Comparison of ENCODE assay signal across 1 cellular context in genomic region chr12:108690799-108691153, GRCh38.
TF ChIP-seq lines count a peak whose summit lies in the region.

No MANE protein-coding gene starts in this region.

TF ChIP-seq in HepG2, 621 proteins besides CTCF, POLR2A, EP300 and RAD21:
- TF ChIP-seq, protein P1, sequence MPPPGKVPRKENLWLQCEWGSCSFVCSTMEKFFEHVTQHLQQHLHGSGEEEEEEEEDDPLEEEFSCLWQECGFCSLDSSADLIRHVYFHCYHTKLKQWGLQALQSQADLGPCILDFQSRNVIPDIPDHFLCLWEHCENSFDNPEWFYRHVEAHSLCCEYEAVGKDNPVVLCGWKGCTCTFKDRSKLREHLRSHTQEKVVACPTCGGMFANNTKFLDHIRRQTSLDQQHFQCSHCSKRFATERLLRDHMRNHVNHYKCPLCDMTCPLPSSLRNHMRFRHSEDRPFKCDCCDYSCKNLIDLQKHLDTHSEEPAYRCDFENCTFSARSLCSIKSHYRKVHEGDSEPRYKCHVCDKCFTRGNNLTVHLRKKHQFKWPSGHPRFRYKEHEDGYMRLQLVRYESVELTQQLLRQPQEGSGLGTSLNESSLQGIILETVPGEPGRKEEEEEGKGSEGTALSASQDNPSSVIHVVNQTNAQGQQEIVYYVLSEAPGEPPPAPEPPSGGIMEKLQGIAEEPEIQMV (CRISPR knock-in tag; IDR thresholded peaks at IDR 0.05; ENCODE audit: low read depth): no peak
- TF ChIP-seq REPIN1 (CRISPR knock-in tag; IDR thresholded peaks at IDR 0.05; ENCODE audit: borderline replicate concordance, low read depth) (no peak), ZNF460 (CRISPR knock-in tag; IDR thresholded peaks at IDR 0.05; ENCODE audit: borderline replicate concordance) (no peak), ZBTB8A (CRISPR knock-in tag; IDR thresholded peaks at IDR 0.05; ENCODE audit: borderline replicate concordance, low read depth) (no peak), FOXA3 (CRISPR knock-in tag; IDR thresholded peaks at IDR 0.05) (no peak), KDM3A (CRISPR knock-in tag; IDR thresholded peaks at IDR 0.05; ENCODE audit: low read depth) (no peak), AHDC1 (CRISPR knock-in tag; IDR thresholded peaks at IDR 0.05; ENCODE audit: borderline replicate concordance) (no peak), TBX3 (IDR thresholded peaks at IDR 0.05; ENCODE audit: borderline replicate concordance) (no peak), DMAP1 (CRISPR knock-in tag; IDR thresholded peaks at IDR 0.05) (no peak), HCFC1 (IDR thresholded peaks at IDR 0.05; ENCODE audit: low read depth, low read length) (no peak), TCF7L2 (IDR thresholded peaks at IDR 0.05; ENCODE audit: low read depth, low read length) (no peak), ZNF713 (CRISPR knock-in tag; IDR thresholded peaks at IDR 0.05) (no peak), ZNF10 (CRISPR knock-in tag; IDR thresholded peaks at IDR 0.05; ENCODE audit: borderline replicate concordance, low read depth) (no peak), TFDP2 (CRISPR knock-in tag; IDR thresholded peaks at IDR 0.05) (no peak), ZNF724P (CRISPR knock-in tag; IDR thresholded peaks at IDR 0.05; ENCODE audit: borderline replicate concordance) (no peak), NAIF1 (CRISPR knock-in tag; IDR thresholded peaks at IDR 0.05; ENCODE audit: borderline replicate concordance) (no peak)
- TF ChIP-seq, protein P2, sequence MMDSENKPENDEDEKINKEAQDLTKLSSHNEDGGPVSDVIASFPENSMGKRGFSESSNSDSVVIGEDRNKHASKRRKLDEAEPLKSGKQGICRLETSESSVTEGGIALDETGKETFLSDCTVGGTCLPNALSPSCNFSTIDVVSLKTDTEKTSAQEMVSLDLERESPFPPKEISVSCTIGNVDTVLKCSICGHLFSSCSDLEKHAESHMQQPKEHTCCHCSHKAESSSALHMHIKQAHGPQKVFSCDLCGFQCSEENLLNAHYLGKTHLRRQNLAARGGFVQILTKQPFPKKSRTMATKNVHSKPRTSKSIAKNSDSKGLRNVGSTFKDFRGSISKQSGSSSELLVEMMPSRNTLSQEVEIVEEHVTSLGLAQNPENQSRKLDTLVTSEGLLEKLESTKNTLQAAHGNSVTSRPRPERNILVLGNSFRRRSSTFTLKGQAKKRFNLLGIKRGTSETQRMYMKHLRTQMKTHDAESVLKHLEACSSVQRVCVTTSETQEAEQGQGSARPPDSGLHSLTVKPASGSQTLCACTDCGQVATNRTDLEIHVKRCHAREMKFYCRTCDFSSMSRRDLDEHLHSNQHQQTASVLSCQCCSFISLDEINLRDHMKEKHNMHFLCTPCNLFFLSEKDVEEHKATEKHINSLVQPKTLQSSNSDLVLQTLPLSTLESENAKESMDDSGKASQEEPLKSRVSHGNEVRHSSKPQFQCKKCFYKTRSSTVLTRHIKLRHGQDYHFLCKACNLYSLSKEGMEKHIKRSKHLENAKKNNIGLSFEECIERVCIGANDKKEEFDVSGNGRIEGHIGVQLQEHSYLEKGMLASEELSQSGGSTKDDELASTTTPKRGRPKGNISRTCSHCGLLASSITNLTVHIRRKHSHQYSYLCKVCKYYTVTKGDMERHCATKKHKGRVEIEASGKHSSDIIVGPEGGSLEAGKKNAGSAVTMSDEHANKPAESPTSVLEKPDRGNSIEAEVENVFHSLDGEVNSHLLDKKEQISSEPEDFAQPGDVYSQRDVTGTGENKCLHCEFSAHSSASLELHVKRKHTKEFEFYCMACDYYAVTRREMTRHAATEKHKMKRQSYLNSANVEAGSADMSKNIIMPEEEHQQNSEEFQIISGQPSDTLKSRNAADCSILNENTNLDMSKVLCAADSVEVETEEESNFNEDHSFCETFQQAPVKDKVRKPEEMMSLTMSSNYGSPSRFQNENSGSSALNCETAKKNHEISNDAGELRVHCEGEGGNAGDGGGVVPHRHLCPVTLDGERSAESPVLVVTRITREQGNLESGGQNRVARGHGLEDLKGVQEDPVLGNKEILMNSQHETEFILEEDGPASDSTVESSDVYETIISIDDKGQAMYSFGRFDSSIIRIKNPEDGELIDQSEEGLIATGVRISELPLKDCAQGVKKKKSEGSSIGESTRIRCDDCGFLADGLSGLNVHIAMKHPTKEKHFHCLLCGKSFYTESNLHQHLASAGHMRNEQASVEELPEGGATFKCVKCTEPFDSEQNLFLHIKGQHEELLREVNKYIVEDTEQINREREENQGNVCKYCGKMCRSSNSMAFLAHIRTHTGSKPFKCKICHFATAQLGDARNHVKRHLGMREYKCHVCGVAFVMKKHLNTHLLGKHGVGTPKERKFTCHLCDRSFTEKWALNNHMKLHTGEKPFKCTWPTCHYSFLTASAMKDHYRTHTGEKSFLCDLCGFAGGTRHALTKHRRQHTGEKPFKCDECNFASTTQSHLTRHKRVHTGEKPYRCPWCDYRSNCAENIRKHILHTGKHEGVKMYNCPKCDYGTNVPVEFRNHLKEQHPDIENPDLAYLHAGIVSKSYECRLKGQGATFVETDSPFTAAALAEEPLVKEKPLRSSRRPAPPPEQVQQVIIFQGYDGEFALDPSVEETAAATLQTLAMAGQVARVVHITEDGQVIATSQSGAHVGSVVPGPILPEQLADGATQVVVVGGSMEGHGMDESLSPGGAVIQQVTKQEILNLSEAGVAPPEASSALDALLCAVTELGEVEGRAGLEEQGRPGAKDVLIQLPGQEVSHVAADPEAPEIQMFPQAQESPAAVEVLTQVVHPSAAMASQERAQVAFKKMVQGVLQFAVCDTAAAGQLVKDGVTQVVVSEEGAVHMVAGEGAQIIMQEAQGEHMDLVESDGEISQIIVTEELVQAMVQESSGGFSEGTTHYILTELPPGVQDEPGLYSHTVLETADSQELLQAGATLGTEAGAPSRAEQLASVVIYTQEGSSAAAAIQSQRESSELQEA (CRISPR knock-in tag; IDR thresholded peaks at IDR 0.05; ENCODE audit: not compliant biosample characterization): no peak
- TF ChIP-seq, protein P3, sequence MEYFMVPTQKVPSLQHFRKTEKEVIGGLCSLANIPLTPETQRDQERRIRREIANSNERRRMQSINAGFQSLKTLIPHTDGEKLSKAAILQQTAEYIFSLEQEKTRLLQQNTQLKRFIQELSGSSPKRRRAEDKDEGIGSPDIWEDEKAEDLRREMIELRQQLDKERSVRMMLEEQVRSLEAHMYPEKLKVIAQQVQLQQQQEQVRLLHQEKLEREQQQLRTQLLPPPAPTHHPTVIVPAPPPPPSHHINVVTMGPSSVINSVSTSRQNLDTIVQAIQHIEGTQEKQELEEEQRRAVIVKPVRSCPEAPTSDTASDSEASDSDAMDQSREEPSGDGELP (IDR thresholded peaks at IDR 0.05; ENCODE audit: borderline replicate concordance, low read depth): no peak
